In genomic region chr6:33856655-33857054, GRCh38 we compare ENCODE assay signal across 9 cellular contexts. TPM values are rescaled to one million over a fixed set of nuclear protein-coding genes. Genes with fewer than 3 reads are reported as not detected.
DNase-seq lines count a peak whose midpoint lies in the region; ATAC-seq, FAIRE-seq and TF ChIP-seq lines count a peak whose summit lies in the region.
"Had no signal": no experiment of that assay in that cellular context is flagged by ENCODE, and none has a peak within 500 bp of the region (broad histone marks: within the 10 kb centered on the region; RNA-seq: fewer than 3 reads in every experiment).

No MANE protein-coding gene starts in this region.

- H3K79me2 ChIP-seq in mammary epithelial cell (ENCODE audit: insufficient read depth, low read length) = no peaks in the 10 kb centered on the region

- WGBS in mammary epithelial cell (ENCODE audit: low coverage, missing lambda C conversion rate) = 79% methylated on average over 4 of the region's 5 CpGs
- 59 to 76% methylated on average over 5 of the region's 5 CpGs for WGBS in pancreas, 2 donors

- no peak for FAIRE-seq in pancreas (lab: Jason Lieb, UNC)
- FAIRE-seq: astrocyte had no signal

- no peak for TF ChIP-seq CTCF in mammary epithelial cell (conservative IDR thresholded peaks at IDR 0.05 in 1 of 2, IDR thresholded peaks at IDR 0.05 in 1 of 2; ENCODE audit: extremely low read depth in 1 of 2, insufficient read depth in 1 of 2, low read depth in 1 of 2, low read length in 2 of 2)
- TF ChIP-seq CTCF in osteocyte (IDR thresholded peaks at IDR 0.05) = no peak
- TF ChIP-seq CTCF in pancreas (IDR thresholded peaks at IDR 0.05) = no peak

- BruUV-seq in mammary epithelial cell (replicated peaks; lab: Mats Ljungman, UMichigan) = no TSS peak

- H3K4me1 Mint-ChIP-seq in osteocyte (ENCODE audit: unreplicated experiment) = peaks cover 6% of the 10 kb centered on the region

- H3K9me3 Mint-ChIP-seq in osteocyte (ENCODE audit: unreplicated experiment) = no peaks in the 10 kb centered on the region

- no peak overlapping the region for H3K27ac Mint-ChIP-seq in osteocyte (ENCODE audit: unreplicated experiment)

- in situ Hi-C loops in mammary epithelial cell (cut with MboI; ENCODE audit: low sequenced_read_pairs in 2 of 2) = no loop called here

- dilution Hi-C loops in mammary epithelial cell (cut with HindIII; ENCODE audit: low sequenced_read_pairs) = no loop called here

- no peak overlapping the region for H3K9ac ChIP-seq in mammary epithelial cell (ENCODE audit: insufficient read depth, low read length)

- H3K9me3 ChIP-seq in effector memory CD4-positive, alpha-beta T cell (ENCODE audit: control insufficient read depth, low read length) = no peaks in the 10 kb centered on the region
- H3K9me3 ChIP-seq in mammary epithelial cell (replicated peaks; ENCODE audit: insufficient read depth, low read length) (no peaks in the 10 kb centered on the region), pancreas (no peaks in the 10 kb centered on the region)

- H3K36me3 ChIP-seq in effector memory CD4-positive, alpha-beta T cell (ENCODE audit: control insufficient read depth, insufficient read depth, low read length) = no peaks in the 10 kb centered on the region
- H3K36me3 ChIP-seq in mammary epithelial cell (ENCODE audit: insufficient read depth, low read length) (no peaks in the 10 kb centered on the region), pancreas (no peaks in the 10 kb centered on the region)

- H2AFZ ChIP-seq in mammary epithelial cell (ENCODE audit: low read depth, low read length) = no peak overlapping the region

- H3K4me3 Mint-ChIP-seq in osteocyte (ENCODE audit: unreplicated experiment) = no peak overlapping the region

- no peak overlapping the region for H3K4me2 ChIP-seq in mammary epithelial cell (ENCODE audit: insufficient read depth, low read depth, low read length)

- peaks cover 40% of the 10 kb centered on the region for H3K4me1 ChIP-seq in effector memory CD4-positive, alpha-beta T cell (ENCODE audit: control insufficient read depth, insufficient read depth, low read length, poor library complexity, severe bottlenecking)
- H3K4me1 ChIP-seq in mammary epithelial cell (ENCODE audit: insufficient read depth, low read length) (peaks cover 5% of the 10 kb centered on the region), pancreas (no peaks in the 10 kb centered on the region)

- no peak overlapping the region for H3K4me3 ChIP-seq in effector memory CD4-positive, alpha-beta T cell (ENCODE audit: insufficient read depth, low read depth, low read length, poor library complexity, severe bottlenecking)
- H3K4me3 ChIP-seq in mammary epithelial cell (replicated peaks in 1 of 3; ENCODE audit: insufficient read depth in 1 of 3, low read depth in 2 of 3, low read length in 3 of 3) = no peak overlapping the region
- H3K4me3 ChIP-seq in pancreas = no peak overlapping the region

- peak; percentile 38 to 56 for DNase-seq in activated CD4-positive, alpha-beta T cell treated with anti-CD3 and anti-CD28 coated beads for 4 hours
- DNase-seq in effector memory CD4-positive, alpha-beta T cell = peak; percentile 44 to 60 (median 58)
- peak; percentile 36 to 55 for DNase-seq in stimulated activated CD8-positive, alpha-beta memory T cell treated with anti-CD3 and anti-CD28 coated beads, Interleukin-7, amount 100 ng/mL, for 4 hours (ENCODE audit: low read depth in 2 of 2)
- DNase-seq in mammary epithelial cell (no peak), osteocyte (ENCODE audit: extremely low spot score, unreplicated experiment) (no peak), pancreas (no peak)

- no peaks in the 10 kb centered on the region for H4K20me1 ChIP-seq in mammary epithelial cell (ENCODE audit: insufficient read depth, low read length)

- peaks cover 24% of the 10 kb centered on the region for H3K27me3 Mint-ChIP-seq in osteocyte (ENCODE audit: unreplicated experiment)

- no peak overlapping the region for H3K27ac ChIP-seq in effector memory CD4-positive, alpha-beta T cell (ENCODE audit: insufficient read depth, low read length, poor library complexity, severe bottlenecking)
- H3K27ac ChIP-seq in mammary epithelial cell (ENCODE audit: insufficient read depth, low read depth, low read length) = no peak overlapping the region
- no peak overlapping the region for H3K27ac ChIP-seq in pancreas

- no peaks in the 10 kb centered on the region for H3K27me3 ChIP-seq in effector memory CD4-positive, alpha-beta T cell (replicated peaks; ENCODE audit: control insufficient read depth, insufficient read depth, low read length, poor library complexity, severe bottlenecking)
- no peaks in the 10 kb centered on the region for H3K27me3 ChIP-seq in mammary epithelial cell (ENCODE audit: insufficient read depth, low read length)
- no peaks in the 10 kb centered on the region for H3K27me3 ChIP-seq in pancreas

- intact Hi-C loops in mammary epithelial cell (cut with micrococcal nuclease) = no loop called here
- intact Hi-C loops in pancreas (cut with DNase I) = no loop called here

- H3K36me3 Mint-ChIP-seq in osteocyte (ENCODE audit: unreplicated experiment) = no peaks in the 10 kb centered on the region

- CTCF ChIA-PET in mammary epithelial cell (lab: Charles Lee; ENCODE audit: low non-redundant PET) = no interaction called here

- ATAC-seq in HG03108 (IDR thresholded peaks at IDR 0.05; ENCODE audit: unreplicated experiment) = peak; percentile 55
- no peak for ATAC-seq in GM18858 (IDR thresholded peaks at IDR 0.05; ENCODE audit: unreplicated experiment)
- no peak for ATAC-seq in pancreas

RNA-seq across cellular contexts. Expression of gene MLN, which starts 52.9 kb away (rescaled TPM):
- total RNA-seq in mammary epithelial cell (not detected), osteocyte (not detected in 2 replicates), pancreas (not detected)
- polyA plus RNA-seq in mammary epithelial cell (not detected), pancreas (not detected)
- not detected for polyA minus RNA-seq in mammary epithelial cell
- total RNA-seq: astrocyte had no signal

Comparison
In these comparisons a context has a peak if more than half of its experiments do, and no peak if none do; other contexts are left out.
1. DNase-seq: peak in activated CD4-positive, alpha-beta T cell treated with anti-CD3 and anti-CD28 coated beads for 4 hours (2 of 2), effector memory CD4-positive, alpha-beta T cell (3 of 3) and stimulated activated CD8-positive, alpha-beta memory T cell treated with anti-CD3 and anti-CD28 coated beads, Interleukin-7, amount 100 ng/mL, for 4 hours (2 of 2); none in mammary epithelial cell (single experiment), osteocyte (single experiment) and pancreas (0 of 6).